11 cellular contexts compared by ENCODE assay signal in the genomic region with DNA sequence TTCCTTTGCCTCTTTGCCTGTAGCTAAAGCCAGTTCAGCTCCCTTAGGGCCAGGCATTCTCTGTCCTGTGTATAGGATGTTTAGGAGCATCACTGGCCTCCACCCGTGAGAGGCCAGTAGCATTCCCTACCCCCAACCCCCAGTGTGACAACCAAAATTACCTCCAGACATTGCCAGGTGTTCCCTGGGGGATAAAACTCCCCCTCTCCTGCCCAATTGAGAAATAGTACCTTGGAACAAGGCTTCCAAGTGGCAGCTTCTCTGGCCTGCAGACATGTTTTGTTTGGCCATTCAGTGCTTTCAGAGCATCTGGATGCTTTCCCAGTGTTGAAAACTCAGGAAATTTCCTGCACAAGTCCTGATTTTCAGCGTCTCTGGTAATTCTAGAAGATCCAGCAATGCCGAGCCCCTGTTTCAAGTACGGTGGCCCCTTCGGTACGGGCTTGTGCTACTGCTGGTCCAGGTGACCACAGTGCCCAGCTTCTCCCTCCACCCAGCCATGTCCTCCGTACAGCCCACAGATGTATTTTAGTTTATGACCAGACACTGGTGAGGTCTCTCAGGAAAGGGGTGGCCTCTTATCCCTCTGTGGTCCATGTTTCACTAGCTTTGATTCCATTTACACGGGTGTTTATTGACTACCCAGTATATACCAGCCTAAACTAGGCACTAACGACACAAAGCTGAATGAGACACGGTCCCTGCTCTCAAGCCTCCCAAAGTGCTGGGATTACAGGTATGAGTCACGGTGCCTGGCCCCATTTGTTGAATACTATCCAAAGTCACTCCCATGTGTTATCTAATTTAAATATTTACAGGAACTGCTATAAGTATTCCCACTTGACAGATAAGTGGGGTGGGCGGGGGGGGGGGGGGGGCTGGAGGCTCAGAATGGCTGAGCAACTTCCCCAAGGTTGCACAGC.
DNase-seq lines count a peak whose midpoint lies in the region; ATAC-seq and TF ChIP-seq lines count a peak whose summit lies in the region.
"Had no signal": no experiment of that assay in that cellular context is flagged by ENCODE, and none has a peak within 500 bp of the region (broad histone marks: within the 10 kb centered on the region; RNA-seq: fewer than 3 reads in every experiment).

No MANE protein-coding gene starts in this region.

- H3K4me1 ChIP-seq in right cardiac atrium (ENCODE audit: control insufficient read depth, insufficient read depth, low read length), result peaks cover 8% of the 10 kb centered on the region
- no peaks in the 10 kb centered on the region for H3K4me1 ChIP-seq in effector memory CD4-positive, alpha-beta T cell (ENCODE audit: control insufficient read depth, insufficient read depth, low read length, poor library complexity, severe bottlenecking)

- H3K36me3 ChIP-seq in effector memory CD4-positive, alpha-beta T cell (ENCODE audit: control insufficient read depth, insufficient read depth, low read length), result no peaks in the 10 kb centered on the region
- H3K36me3 ChIP-seq: spleen had no signal

- H3K4me3 ChIP-seq in astrocyte of the cerebellum (ENCODE audit: low read depth, low read length), result no peak overlapping the region
- no peak overlapping the region for H3K4me3 ChIP-seq in right cardiac atrium (ENCODE audit: low read length)
- no peak overlapping the region for H3K4me3 ChIP-seq in effector memory CD4-positive, alpha-beta T cell (ENCODE audit: insufficient read depth, low read depth, low read length, poor library complexity, severe bottlenecking)
- H3K4me3 ChIP-seq: spleen had no signal

- no peak for TF ChIP-seq POLR2A in erythroblast (IDR thresholded peaks at IDR 0.05; ENCODE audit: low read length)

- in situ Hi-C loops in astrocyte of the cerebellum (cut with HindIII; ENCODE audit: low sequenced_read_pairs), result no loop called here

- 51% methylated on average over 12 of the region's 12 CpGs for WGBS in right cardiac atrium

- no peak overlapping the region for H3K27ac ChIP-seq in right cardiac atrium (ENCODE audit: low read length)
- peak overlapping the region; percentile 77 for H3K27ac ChIP-seq in substantia nigra (ENCODE audit: low read depth, low read length, poor library complexity, severe bottlenecking)
- no peak overlapping the region for H3K27ac ChIP-seq in effector memory CD4-positive, alpha-beta T cell (ENCODE audit: insufficient read depth, low read length, poor library complexity, severe bottlenecking)
- H3K27ac ChIP-seq: spleen had no signal

- peak; percentile 15 for DNase-seq in HT1080 (ENCODE audit: low read depth)
- peak; percentile 31 for DNase-seq in astrocyte of the cerebellum (ENCODE audit: low read depth)
- DNase-seq in right cardiac atrium, result peak in 1 of 3 donors; percentile 65
- peak in 17 of 49 donors; percentile 24 to 71 (median 42) for DNase-seq in substantia nigra (lab: John Stamatoyannopoulos, UW)
- DNase-seq in activated T-cell treated with anti-CD3 and anti-CD28 coated beads for 4 hours, result no peak
- no peak for DNase-seq in SHP77 (lab: John Stamatoyannopoulos, UW)
- no peak for DNase-seq in erythroblast (lab: John Stamatoyannopoulos, UW)
- DNase-seq in effector memory CD4-positive, alpha-beta T cell, result no peak
- DNase-seq: activated T-cell treated with anti-CD3 and anti-CD28 coated beads, Interleukin-2, amount 50 U/mL, for 4 hours; NCI-H748 treated with DMSO at 0.1 percent for 48 hours; spleen had no signal

- intact Hi-C loops in right cardiac atrium (cut with DNase I), result no loop called here

- H3K9me3 ChIP-seq in right cardiac atrium (ENCODE audit: control insufficient read depth, low read length), result no peaks in the 10 kb centered on the region
- no peaks in the 10 kb centered on the region for H3K9me3 ChIP-seq in effector memory CD4-positive, alpha-beta T cell (ENCODE audit: control insufficient read depth, low read length)
- H3K9me3 ChIP-seq: spleen had no signal

- no peak for TF ChIP-seq CTCF in astrocyte of the cerebellum (IDR thresholded peaks at IDR 0.05; ENCODE audit: low read depth, low read length, missing control alignments)

- no peaks in the 10 kb centered on the region for H3K27me3 ChIP-seq in right cardiac atrium (ENCODE audit: control insufficient read depth, insufficient read depth)
- H3K27me3 ChIP-seq in effector memory CD4-positive, alpha-beta T cell (replicated peaks; ENCODE audit: control insufficient read depth, insufficient read depth, low read length, poor library complexity, severe bottlenecking), result no peaks in the 10 kb centered on the region
- H3K27me3 ChIP-seq: spleen had no signal

- ATAC-seq in right cardiac atrium, result peak; percentile 73 to 82
- ATAC-seq: activated T-cell treated with anti-CD3 and anti-CD28 coated beads, Interleukin-2, amount 50 U/mL, for 4 hours had no signal

Comparison
In these comparisons a context has a peak if more than half of its experiments do, and no peak if none do; other contexts are left out.
1. DNase-seq: peak in HT1080 (single experiment) and astrocyte of the cerebellum (single experiment); none in activated T-cell treated with anti-CD3 and anti-CD28 coated beads for 4 hours (single experiment), SHP77 (0 of 2), erythroblast (0 of 2) and effector memory CD4-positive, alpha-beta T cell (0 of 3).